ENCODE assay signal across 12 cellular contexts in genomic region chr3:24522155-24522579, GRCh38. TPM values are rescaled to one million over a fixed set of nuclear protein-coding genes. Genes with fewer than 3 reads are reported as not detected.
A peak's percentile ranks its signal among the peaks of the same experiment; 100 is the strongest.
DNase-seq lines count a peak whose midpoint lies in the region; ATAC-seq, FAIRE-seq and TF ChIP-seq lines count a peak whose summit lies in the region.
"Had no signal": no experiment of that assay in that cellular context is flagged by ENCODE, and none has a peak within 500 bp of the region (broad histone marks: within the 10 kb centered on the region; RNA-seq: fewer than 3 reads in every experiment).

No MANE protein-coding gene starts in this region.

- H3K36me3 Mint-ChIP-seq in activated CD4-positive, alpha-beta memory T cell treated with anti-CD3 and anti-CD28 coated beads for 36 hours, result no peaks in the 10 kb centered on the region
- H3K36me3 Mint-ChIP-seq: CD4-positive, CD25-positive, alpha-beta regulatory T cell had no signal

- H3K27ac ChIP-seq in adrenal gland (peak overlapping the region in 4 of 5 donors; percentile 43 to 92 (median 74)), hepatocyte (peak overlapping the region; percentile 95), pancreas (no peak overlapping the region)
- H3K27ac ChIP-seq: HL-60 had no signal

- H3K27ac Mint-ChIP-seq in activated CD4-positive, alpha-beta memory T cell treated with anti-CD3 and anti-CD28 coated beads for 36 hours, result no peak overlapping the region
- H3K27ac Mint-ChIP-seq: activated T-cell treated with anti-CD3 and anti-CD28 coated beads, Interleukin-2, amount 50 U/mL, for 72 hours; CD4-positive, CD25-positive, alpha-beta regulatory T cell had no signal

- no peaks in the 10 kb centered on the region for H3K4me1 Mint-ChIP-seq in activated CD4-positive, alpha-beta memory T cell treated with anti-CD3 and anti-CD28 coated beads for 36 hours (ENCODE audit: low read depth)
- H3K4me1 Mint-ChIP-seq: CD4-positive, CD25-positive, alpha-beta regulatory T cell had no signal

- no peaks in the 10 kb centered on the region for H3K9me3 Mint-ChIP-seq in activated CD4-positive, alpha-beta memory T cell treated with anti-CD3 and anti-CD28 coated beads for 36 hours
- H3K9me3 Mint-ChIP-seq: activated T-cell treated with anti-CD3 and anti-CD28 coated beads, Interleukin-2, amount 50 U/mL, for 72 hours had no signal

- no peak for FAIRE-seq in pancreas (lab: Jason Lieb, UNC)

- WGBS in adrenal gland, 4 donors, result 19 to 31% (median 24%) methylated on average over 11 to 15 of the region's 15 CpGs
- 6% methylated on average over 11 of the region's 15 CpGs for WGBS in hepatocyte (ENCODE audit: low lambda C conversion rate, missing lambda C conversion rate)
- 53 to 55% methylated on average over 15 of the region's 15 CpGs for WGBS in pancreas, 2 donors

- no peaks in the 10 kb centered on the region for H3K9me2 ChIP-seq in hepatocyte (replicated peaks; ENCODE audit: insufficient read depth)

- H3K4me2 ChIP-seq in hepatocyte, result peak overlapping the region; percentile 94

- ATAC-seq in pancreas (no peak), GM21723 (IDR thresholded peaks at IDR 0.05; ENCODE audit: unreplicated experiment) (no peak), GM18502 (IDR thresholded peaks at IDR 0.05; ENCODE audit: poor library complexity, unreplicated experiment) (no peak)

- H3K4me1 ChIP-seq in BE2C (no peaks in the 10 kb centered on the region), adrenal gland (replicated peaks in 1 of 2) (peaks cover 4 to 7% of the 10 kb centered on the region in 2 donors), hepatocyte (ENCODE audit: insufficient read depth) (peaks cover 28% of the 10 kb centered on the region), pancreas (peaks cover 0 to 4% (median 0%) of the 10 kb centered on the region in 3 donors)

- POLR2A ChIA-PET in activated CD4-positive, alpha-beta memory T cell treated with anti-CD3 and anti-CD28 coated beads for 36 hours (lab: Charles Lee), result no interaction called here

- no peak for TF ChIP-seq POLR2A in adrenal gland (IDR thresholded peaks at IDR 0.05)

- CTCF ChIA-PET in activated CD4-positive, alpha-beta memory T cell treated with anti-CD3 and anti-CD28 coated beads for 36 hours (lab: Charles Lee), result no interaction called here

- H3K36me3 ChIP-seq in BE2C (no peaks in the 10 kb centered on the region), adrenal gland (replicated peaks in 1 of 2) (no peaks in the 10 kb centered on the region), hepatocyte (replicated peaks; ENCODE audit: insufficient read depth, low read depth) (no peaks in the 10 kb centered on the region), pancreas (no peaks in the 10 kb centered on the region)

- H3K9me3 ChIP-seq in BE2C, result no peaks in the 10 kb centered on the region
- no peaks in the 10 kb centered on the region for H3K9me3 ChIP-seq in adrenal gland (replicated peaks in 1 of 3)
- H3K9me3 ChIP-seq in hepatocyte (ENCODE audit: low read depth), result no peaks in the 10 kb centered on the region
- no peaks in the 10 kb centered on the region for H3K9me3 ChIP-seq in pancreas

- H3K4me3 Mint-ChIP-seq in activated CD4-positive, alpha-beta memory T cell treated with anti-CD3 and anti-CD28 coated beads for 36 hours, result no peak overlapping the region
- H3K4me3 Mint-ChIP-seq: activated T-cell treated with anti-CD3 and anti-CD28 coated beads, Interleukin-2, amount 50 U/mL, for 72 hours; CD4-positive, CD25-positive, alpha-beta regulatory T cell had no signal

- no peaks in the 10 kb centered on the region for H4K20me1 ChIP-seq in hepatocyte (ENCODE audit: insufficient read depth, poor library complexity, severe bottlenecking)

- H3K27me3 ChIP-seq in BE2C (peaks cover 23% of the 10 kb centered on the region), adrenal gland (no peaks in the 10 kb centered on the region), hepatocyte (no peaks in the 10 kb centered on the region), pancreas (no peaks in the 10 kb centered on the region)

- H3K4me3 ChIP-seq in BE2C (ENCODE audit: low read depth, low read length), result no peak overlapping the region
- H3K4me3 ChIP-seq in adrenal gland, result peak overlapping the region in 2 of 4 donors; percentile 46 to 99
- peak overlapping the region; percentile 60 for H3K4me3 ChIP-seq in hepatocyte
- H3K4me3 ChIP-seq in pancreas, result peak overlapping the region; percentile 58 to 85 (median 70)

- peak overlapping the region; percentile 87 for H2AFZ ChIP-seq in hepatocyte

- TF ChIP-seq CTCF in BE2C (IDR thresholded peaks at IDR 0.05; ENCODE audit: low read depth, low read length), result no peak
- TF ChIP-seq CTCF in adrenal gland (IDR thresholded peaks at IDR 0.05), result no peak
- no peak for TF ChIP-seq CTCF in hepatocyte (IDR thresholded peaks at IDR 0.05; ENCODE audit: poor library complexity)
- no peak for TF ChIP-seq CTCF in pancreas (IDR thresholded peaks at IDR 0.05)

- intact Hi-C loops in adrenal gland (cut with DNase I) (loop anchor here in 1 of 2 donors (10.0 kb wide), 1 partner anchor 63 kb away; no protein-coding TSS in a partner anchor), pancreas (cut with DNase I) (no loop called here)
- intact Hi-C loops in activated CD4-positive, alpha-beta memory T cell treated with anti-CD3 and anti-CD28 coated beads for 36 hours (cut with micrococcal nuclease), result no loop called here

- peaks cover 39% of the 10 kb centered on the region for H3K27me3 Mint-ChIP-seq in activated CD4-positive, alpha-beta memory T cell treated with anti-CD3 and anti-CD28 coated beads for 36 hours

- peak; percentile 3 for DNase-seq in BE2C
- no peak for DNase-seq in adrenal gland
- peak; percentile 49 for DNase-seq in hepatocyte (ENCODE audit: low spot score)
- peak in 1 of 6 donors; percentile 21 for DNase-seq in pancreas
- DNase-seq in activated CD4-positive, alpha-beta memory T cell treated with anti-CD3 and anti-CD28 coated beads for 36 hours, result no peak
- no peak for DNase-seq in D341Med (ENCODE audit: low spot score)
- DNase-seq: activated T-cell treated with anti-CD3 and anti-CD28 coated beads, Interleukin-2, amount 50 U/mL, for 72 hours; CD4-positive, CD25-positive, alpha-beta regulatory T cell; hippocampal formation had no signal

- no peaks in the 10 kb centered on the region for H3K79me2 ChIP-seq in hepatocyte

RNA-seq across cellular contexts. Expression of gene THRB, which starts 27.5 kb away (rescaled TPM):
- polyA plus RNA-seq in BE2C (2012; ENCODE audit: insufficient read depth, insufficient read length, low read depth), result not detected
- total RNA-seq in adrenal gland (10 to 100 TPM in 6 of 8 donors, 1 to 10 TPM in 2; 9.4 to 30.7 (median 19.0) TPM), hepatocyte (60.0 and 66.4 TPM in 2 replicates), pancreas (10 to 100 TPM in 2 of 6 donors, 1 to 10 TPM in 4; 6.6 to 12.4 (median 8.7) TPM)
- polyA plus RNA-seq in adrenal gland (1 to 10 TPM; 3.0 to 8.9 (median 4.8) TPM), hepatocyte (26.8 and 28.1 TPM in 2 replicates), pancreas (1 to 10 TPM; 2.1 to 2.3 TPM)
- not detected for total RNA-seq in activated CD4-positive, alpha-beta memory T cell treated with anti-CD3 and anti-CD28 coated beads for 36 hours
- total RNA-seq: activated T-cell treated with anti-CD3 and anti-CD28 coated beads, Interleukin-2, amount 50 U/mL, for 72 hours had no signal
- polyA plus RNA-seq: CD4-positive, CD25-positive, alpha-beta regulatory T cell had no signal

Comparison
In these comparisons a context has a peak if more than half of its experiments do, and no peak if none do; other contexts are left out.
1. DNase-seq: peak in BE2C (single experiment) and hepatocyte (single experiment); none in adrenal gland (0 of 7), activated CD4-positive, alpha-beta memory T cell treated with anti-CD3 and anti-CD28 coated beads for 36 hours (single experiment) and D341Med (single experiment).
2. H3K27ac ChIP-seq: peak in adrenal gland (4 of 5) and hepatocyte (single experiment); none in pancreas (0 of 4).
3. RNA of gene THRB, which starts 27.5 kb away (total RNA-seq): 60.0 to 66.4 TPM in hepatocyte, 9.4 to 30.7 TPM in adrenal gland and 6.6 to 12.4 TPM in pancreas; not detected in activated CD4-positive, alpha-beta memory T cell treated with anti-CD3 and anti-CD28 coated beads for 36 hours; every median in the first group is over 4 times any median in the second.